In genomic region chr12:132638541-132639408, GRCh38 we compare ENCODE assay signal across 9 cellular contexts. TPM values are rescaled to one million over a fixed set of nuclear protein-coding genes. Genes with fewer than 3 reads are reported as not detected.
DNase-seq lines count a peak whose midpoint lies in the region; ATAC-seq and TF ChIP-seq lines count a peak whose summit lies in the region.
"Had no signal": no experiment of that assay in that cellular context is flagged by ENCODE, and none has a peak within 500 bp of the region (broad histone marks: within the 10 kb centered on the region; RNA-seq: fewer than 3 reads in every experiment).

No MANE protein-coding gene starts in this region.

- H3K4me1 ChIP-seq in uterus = no peaks in the 10 kb centered on the region

- H3K27me3 ChIP-seq in kidney epithelial cell (ENCODE audit: control insufficient read depth, insufficient read depth, low read length) (no peaks in the 10 kb centered on the region), uterus (no peaks in the 10 kb centered on the region)

- intact Hi-C loops in uterus (cut with DNase I; ENCODE audit: low total_unique reads) = no loop called here

- peak; percentile 69 for TF ChIP-seq CTCF in kidney epithelial cell (IDR thresholded peaks at IDR 0.05; ENCODE audit: insufficient read depth, low read length, poor library complexity, severe bottlenecking)
- peak; percentile 39 to 51 (median 46) for TF ChIP-seq CTCF in uterus (IDR thresholded peaks at IDR 0.05)

- H3K27ac ChIP-seq in uterus = no peak overlapping the region

- DNase-seq in ELF-1 (ENCODE audit: low read depth, low spot score) (peak; percentile 60), KBM-7 (peak; percentile 42), astrocyte of the hippocampus (ENCODE audit: low read depth, low spot score) (peak; percentile 69), kidney epithelial cell (ENCODE audit: low read depth) (peak; percentile 26), uterus (peak; percentile 35 to 58), activated T-cell treated with anti-CD3 and anti-CD28 coated beads for 4 hours (no peak)
- DNase-seq: activated B cell treated with CpG ODN at 0.5 μM for 24 hours had no signal

- H3K9me3 ChIP-seq in uterus = no peaks in the 10 kb centered on the region

- H3K4me3 ChIP-seq in kidney epithelial cell (ENCODE audit: low read depth, low read length) = no peak overlapping the region
- H3K4me3 ChIP-seq in uterus = no peak overlapping the region

- peaks cover 1% of the 10 kb centered on the region for H3K36me3 ChIP-seq in kidney epithelial cell (ENCODE audit: control insufficient read depth, insufficient read depth, low read length)
- H3K36me3 ChIP-seq in uterus = no peaks in the 10 kb centered on the region

- no peak for TF ChIP-seq POLR2A in uterus (IDR thresholded peaks at IDR 0.05)

- in situ Hi-C loops in KBM-7 (cut with MboI; ENCODE audit: low pct_unique_long_range_greater_than_20kb, low sequenced_read_pairs) = no loop called here

- ATAC-seq in HG02763 (IDR thresholded peaks at IDR 0.05; ENCODE audit: unreplicated experiment) (no peak), HG03196 (IDR thresholded peaks at IDR 0.05; ENCODE audit: unreplicated experiment) (no peak)

RNA-seq across cellular contexts. Expression of gene P2RX2, which starts 20.2 kb away (rescaled TPM):
- total RNA-seq in kidney epithelial cell (not detected in 2 replicates), uterus (not detected)
- total RNA-seq: activated B cell treated with CpG ODN at 0.5 μM for 24 hours had no signal

RNA-seq across cellular contexts. Expression of gene LRCOL1, which starts 28.4 kb away (rescaled TPM):
- total RNA-seq in kidney epithelial cell (not detected in 2 replicates), uterus (1 to 10 TPM in 2 of 4 donors, under 1 TPM in 1, not detected in 1; 0.79 to 7.1 (median 1.5) TPM)
- total RNA-seq: activated B cell treated with CpG ODN at 0.5 μM for 24 hours had no signal

RNA-seq across cellular contexts. Expression of gene POLE, which starts 48.4 kb away (rescaled TPM):
- total RNA-seq in kidney epithelial cell (11.2 and 15.1 TPM in 2 replicates), uterus (10 to 100 TPM in 3 of 4 donors, 1 to 10 TPM in 1; 7.7 to 71.3 (median 28.8) TPM)

RNA-seq across cellular contexts. Expression of gene PXMP2, which starts 48.6 kb away (rescaled TPM):
- 34.8 and 37.2 TPM in 2 replicates for total RNA-seq in kidney epithelial cell
- 10 to 100 TPM in 3 of 4 donors, 1 to 10 TPM in 1; 8.5 to 87.9 (median 29.4) TPM for total RNA-seq in uterus
